8 cellular contexts compared by ENCODE assay signal in the genomic region with DNA sequence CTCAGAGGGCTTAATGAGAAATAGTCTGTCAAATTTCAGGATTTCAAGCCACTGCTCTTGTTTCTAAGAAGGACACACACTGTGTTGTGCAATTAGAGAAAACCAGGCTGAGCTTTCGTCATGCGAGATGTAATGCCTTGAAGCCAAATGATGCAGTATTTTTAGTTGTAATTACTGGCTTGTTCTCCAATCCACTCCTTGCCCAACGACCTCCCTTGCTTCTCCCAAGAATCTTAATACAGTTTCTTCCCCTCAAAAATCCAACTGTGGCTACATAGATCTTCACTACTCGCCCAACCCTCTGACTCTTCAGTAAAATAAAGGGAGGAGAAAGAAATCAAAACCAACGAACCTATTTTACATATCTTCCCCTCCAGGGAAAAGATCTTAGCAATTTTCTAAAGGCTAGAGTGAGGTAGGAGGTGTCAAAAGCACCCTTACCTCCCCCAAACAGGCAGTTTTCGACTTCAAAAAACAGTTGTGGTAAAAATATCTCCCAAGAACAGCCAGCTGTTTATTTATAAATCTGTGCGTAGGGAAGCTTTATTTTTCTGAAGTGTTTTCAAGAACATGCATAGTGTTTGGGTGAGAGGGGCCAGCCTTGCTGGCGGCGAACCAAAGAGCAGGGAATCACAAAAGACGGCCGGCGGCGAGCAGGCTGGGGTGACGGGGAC.
DNase-seq lines count a peak whose midpoint lies in the region; ATAC-seq and TF ChIP-seq lines count a peak whose summit lies in the region.

No MANE protein-coding gene starts in this region.

- no peaks in the 10 kb centered on the region for H3K36me3 ChIP-seq in SK-N-MC (ENCODE audit: insufficient read depth, low read length)
- no peaks in the 10 kb centered on the region for H3K36me3 ChIP-seq in neutrophil

- no peaks in the 10 kb centered on the region for H3K9me3 ChIP-seq in SK-N-MC (ENCODE audit: low read depth, low read length)
- H3K9me3 ChIP-seq in neutrophil = no peaks in the 10 kb centered on the region

- H3K9ac ChIP-seq in SK-N-MC (ENCODE audit: insufficient read length) = peak overlapping the region; percentile 74

- peak; percentile 57 for DNase-seq in SIG-M5 treated with dmso at 0.1 percent for 504 hours (lab: John Stamatoyannopoulos, UW; ENCODE audit: unreplicated experiment)
- DNase-seq in SIG-M5 (lab: John Stamatoyannopoulos, UW) = no peak
- DNase-seq in SK-N-MC (ENCODE audit: low read depth, low spot score) = no peak
- DNase-seq in fibroblast of the aortic adventitia (ENCODE audit: low read depth) = peak; percentile 75
- no peak for DNase-seq in kidney tubule cell (ENCODE audit: low spot score)
- DNase-seq in DMS153 (lab: John Stamatoyannopoulos, UW) = no peak

- TF ChIP-seq CTCF in fibroblast of the aortic adventitia (IDR thresholded peaks at IDR 0.05; ENCODE audit: insufficient read depth, low read length) (no peak), neutrophil (IDR thresholded peaks at IDR 0.05) (no peak)

- H3K4me1 ChIP-seq in neutrophil (ENCODE audit: control insufficient read depth in 1 of 2, insufficient read depth in 1 of 2, low read depth in 1 of 2, low read length in 1 of 2) = peaks cover 47 to 51% of the 10 kb centered on the region in 2 experiments

- peak overlapping the region; percentile 78 for H3K4me3 ChIP-seq in SK-N-MC
- peak overlapping the region; percentile 65 for H3K4me3 ChIP-seq in fibroblast of the aortic adventitia (ENCODE audit: low read depth, low read length)
- H3K4me3 ChIP-seq in neutrophil (ENCODE audit: low read depth in 1 of 2, low read length in 1 of 2) = peak overlapping the region; percentile 77 to 88

- H3K27me3 ChIP-seq in neutrophil = peaks cover 10% of the 10 kb centered on the region

- H3K27ac ChIP-seq in SK-N-MC = peak overlapping the region; percentile 79
- peak overlapping the region; percentile 50 for H3K27ac ChIP-seq in neutrophil

- no peak for ATAC-seq in GM19351 (IDR thresholded peaks at IDR 0.05; ENCODE audit: unreplicated experiment)

Comparison
In these comparisons a context has a peak if more than half of its experiments do, and no peak if none do; other contexts are left out.
1. DNase-seq: peak in SIG-M5 treated with dmso at 0.1 percent for 504 hours (single experiment) and fibroblast of the aortic adventitia (single experiment); none in SIG-M5 (single experiment), SK-N-MC (single experiment), kidney tubule cell (single experiment) and DMS153 (single experiment).
2. Peak in every context shown above with its lines, with median percentiles within 50 percentile points of each other: H3K4me3 ChIP-seq.